In genomic region chr7:107014381-107015023, GRCh38 we compare ENCODE assay signal across 11 cellular contexts. TPM values are rescaled to one million over a fixed set of nuclear protein-coding genes. Genes with fewer than 3 reads are reported as not detected.
DNase-seq lines count a peak whose midpoint lies in the region; ATAC-seq and TF ChIP-seq lines count a peak whose summit lies in the region.
"Had no signal": no experiment of that assay in that cellular context is flagged by ENCODE, and none has a peak within 500 bp of the region (broad histone marks: within the 10 kb centered on the region; RNA-seq: fewer than 3 reads in every experiment).

No MANE protein-coding gene starts in this region.

- WGBS in heart right ventricle, 2 donors: 22 to 31% methylated on average over 7 of the region's 7 CpGs

- no peak overlapping the region for H3K27ac Mint-ChIP-seq in WTC11
- H3K27ac Mint-ChIP-seq in CD14-positive monocyte: no peak overlapping the region
- no peak overlapping the region for H3K27ac Mint-ChIP-seq in CD8-positive, alpha-beta T cell
- H3K27ac Mint-ChIP-seq: activated CD8-positive, alpha-beta T cell treated with anti-CD3 and anti-CD28 coated beads, Interleukin-2, amount 10 ng/mL, durations not matched to agents 7 days and 5 days had no signal

- CTCF ChIA-PET in WTC11 (lab: Charles Lee): interaction anchor here (0.9 to 1.6 kb wide), 4 partner anchors 34 to 67 kb away, joined by 3 to 5 read pairs (median 4); no protein-coding TSS in a partner anchor
- CTCF ChIA-PET in CD8-positive, alpha-beta T cell (lab: Charles Lee): no interaction called here

- H3K27me3 Mint-ChIP-seq in WTC11 (ENCODE audit: low read depth): no peaks in the 10 kb centered on the region
- H3K27me3 Mint-ChIP-seq in CD14-positive monocyte (ENCODE audit: low read depth in 3 of 3): peaks cover 0 to 3% (median 2%) of the 10 kb centered on the region in 3 donors
- peaks cover 12% of the 10 kb centered on the region for H3K27me3 Mint-ChIP-seq in CD8-positive, alpha-beta T cell (ENCODE audit: low read depth)

- intact Hi-C loops in heart right ventricle (cut with DNase I) (no loop called here), CD14-positive monocyte (cut with micrococcal nuclease) (no loop called here)
- intact Hi-C loops in CD8-positive, alpha-beta T cell (cut with DNase I, micrococcal nuclease): no loop called here

- no peak for TF ChIP-seq CTCF in HFF-Myc (IDR thresholded peaks at IDR 0.05; ENCODE audit: low read depth, low read length, missing control alignments)
- TF ChIP-seq CTCF in WTC11 (IDR thresholded peaks at IDR 0.05): no peak
- no peak for TF ChIP-seq CTCF in heart right ventricle (IDR thresholded peaks at IDR 0.05)
- TF ChIP-seq CTCF in CD14-positive monocyte (IDR thresholded peaks at IDR 0.05): no peak
- TF ChIP-seq CTCF in CD8-positive, alpha-beta T cell (IDR thresholded peaks at IDR 0.05): no peak

- DNase-seq in AG08396 (ENCODE audit: low spot score) (peak; percentile 11), HFF-Myc (ENCODE audit: extremely low read depth, low read depth) (peak; percentile 11), WTC11 (ENCODE audit: low spot score) (no peak), heart right ventricle (peak in 1 of 2 donors; percentile 38), NAMALWA (ENCODE audit: low spot score) (no peak), CD14-positive monocyte (ENCODE audit: low spot score) (no peak), NCI-H82 (lab: John Stamatoyannopoulos, UW) (no peak)
- DNase-seq in CD8-positive, alpha-beta T cell: no peak
- DNase-seq: activated CD8-positive, alpha-beta T cell treated with anti-CD3 and anti-CD28 coated beads, Interleukin-2, amount 10 ng/mL, durations not matched to agents 7 days and 5 days; kidney; naive B cell had no signal

- peaks cover 0 to 18% (median 0%) of the 10 kb centered on the region in 9 donors for H3K4me1 ChIP-seq in heart right ventricle
- no peaks in the 10 kb centered on the region for H3K4me1 ChIP-seq in CD8-positive, alpha-beta T cell (ENCODE audit: insufficient read depth, low read length)

- ATAC-seq in WTC11 (peak; percentile 94), heart right ventricle (peak; percentile 82 to 98 (median 94))
- no peak for ATAC-seq in CD8-positive, alpha-beta T cell
- ATAC-seq: activated CD8-positive, alpha-beta T cell treated with anti-CD3 and anti-CD28 coated beads, Interleukin-2, amount 10 ng/mL, durations not matched to agents 7 days and 5 days had no signal

- H3K36me3 ChIP-seq in heart right ventricle: no peaks in the 10 kb centered on the region
- H3K36me3 ChIP-seq in CD8-positive, alpha-beta T cell (ENCODE audit: insufficient read depth, low read length): no peaks in the 10 kb centered on the region

- no peak overlapping the region for H3K4me3 ChIP-seq in HFF-Myc (replicated peaks; ENCODE audit: low read depth, low read length)
- H3K4me3 ChIP-seq in heart right ventricle: no peak overlapping the region
- H3K4me3 ChIP-seq in CD8-positive, alpha-beta T cell (ENCODE audit: low read depth, low read length): no peak overlapping the region

- H3K27me3 ChIP-seq in heart right ventricle: no peaks in the 10 kb centered on the region
- H3K27me3 ChIP-seq in CD8-positive, alpha-beta T cell (ENCODE audit: insufficient read depth, low read length): no peaks in the 10 kb centered on the region

- no peaks in the 10 kb centered on the region for H3K9me3 ChIP-seq in heart right ventricle
- H3K9me3 ChIP-seq in CD8-positive, alpha-beta T cell (ENCODE audit: low read length): no peaks in the 10 kb centered on the region

- H3K36me3 Mint-ChIP-seq in WTC11: no peaks in the 10 kb centered on the region
- H3K36me3 Mint-ChIP-seq in CD14-positive monocyte: no peaks in the 10 kb centered on the region
- no peaks in the 10 kb centered on the region for H3K36me3 Mint-ChIP-seq in CD8-positive, alpha-beta T cell
- H3K36me3 Mint-ChIP-seq: naive B cell had no signal

- H3K4me3 Mint-ChIP-seq in WTC11: no peak overlapping the region
- no peak overlapping the region for H3K4me3 Mint-ChIP-seq in CD14-positive monocyte
- no peak overlapping the region for H3K4me3 Mint-ChIP-seq in CD8-positive, alpha-beta T cell
- H3K4me3 Mint-ChIP-seq: activated CD8-positive, alpha-beta T cell treated with anti-CD3 and anti-CD28 coated beads, Interleukin-2, amount 10 ng/mL, durations not matched to agents 7 days and 5 days; naive B cell had no signal

- H3K27ac ChIP-seq in heart right ventricle: peak overlapping the region in 6 of 10 donors; percentile 5 to 60 (median 56)
- H3K27ac ChIP-seq in CD8-positive, alpha-beta T cell (ENCODE audit: low read depth, low read length): no peak overlapping the region

- H3K9me3 Mint-ChIP-seq in WTC11: peaks cover 4% of the 10 kb centered on the region; the same call in 1 of the 2 replicates
- peaks cover 0 to 5% (median 0%) of the 10 kb centered on the region in 7 donors for H3K9me3 Mint-ChIP-seq in CD14-positive monocyte
- H3K9me3 Mint-ChIP-seq in CD8-positive, alpha-beta T cell: no peaks in the 10 kb centered on the region
- H3K9me3 Mint-ChIP-seq: naive B cell had no signal

- POLR2A ChIA-PET in WTC11 (lab: Charles Lee): no interaction called here
- POLR2A ChIA-PET in CD8-positive, alpha-beta T cell (lab: Charles Lee): no interaction called here

- H3K4me1 Mint-ChIP-seq in WTC11 (peaks cover 23% of the 10 kb centered on the region), CD14-positive monocyte (peaks cover 3% of the 10 kb centered on the region)
- H3K4me1 Mint-ChIP-seq in CD8-positive, alpha-beta T cell (ENCODE audit: low read depth): no peaks in the 10 kb centered on the region
- H3K4me1 Mint-ChIP-seq: naive B cell had no signal

TF ChIP-seq in WTC11, 78 proteins besides CTCF, POLR2A, EP300 and RAD21 (continues in another document):
- TF ChIP-seq ATF2 (CRISPR knock-in tag; IDR thresholded peaks at IDR 0.05; ENCODE audit: borderline replicate concordance, low read depth) (no peak), FOXP4 (CRISPR knock-in tag; IDR thresholded peaks at IDR 0.05) (no peak), ZNF263 (CRISPR knock-in tag; IDR thresholded peaks at IDR 0.05; ENCODE audit: low read depth) (no peak), ZNF423 (CRISPR knock-in tag; IDR thresholded peaks at IDR 0.05) (no peak), SMAD4 (CRISPR knock-in tag; IDR thresholded peaks at IDR 0.05) (no peak), ZNF671 (CRISPR knock-in tag; IDR thresholded peaks at IDR 0.05) (no peak), PRDM15 (CRISPR knock-in tag; IDR thresholded peaks at IDR 0.05) (no peak)

RNA-seq across cellular contexts. Expression of gene PRKAR2B, which starts 30.0 kb away (rescaled TPM):
- total RNA-seq in WTC11 (2021) (17.5 to 29.6 TPM (median 17.7 TPM) in 3 replicates), heart right ventricle (10 to 100 TPM; 18.8 to 42.5 (median 24.9) TPM)
- polyA plus RNA-seq in heart right ventricle (1 to 10 TPM; 5.4 to 8.2 TPM), CD14-positive monocyte (1 to 10 TPM; 3.5 to 5.6 TPM)
- total RNA-seq in CD8-positive, alpha-beta T cell: under 1 TPM; 0.33 to 0.60 TPM

Comparison
In these comparisons a context has a peak if more than half of its experiments do, and no peak if none do; other contexts are left out.
1. DNase-seq: peak in AG08396 (single experiment) and HFF-Myc (single experiment); none in WTC11 (single experiment), NAMALWA (single experiment), CD14-positive monocyte (single experiment), CD8-positive, alpha-beta T cell (0 of 7) and NCI-H82 (single experiment).
2. RNA of gene PRKAR2B, which starts 30.0 kb away (total RNA-seq): 17.5 to 29.6 TPM in WTC11 and 18.8 to 42.5 TPM in heart right ventricle; 0.33 to 0.60 TPM in CD8-positive, alpha-beta T cell; every median in the first group is over 10 times any median in the second.